ENCODE assay signal across 1 cellular context in genomic region chr2:1937066-1937465, GRCh38.
TF ChIP-seq lines count a peak whose summit lies in the region.

No MANE protein-coding gene starts in this region.

TF ChIP-seq in GM23338, 12 proteins besides CTCF, POLR2A, EP300 and RAD21 (continued from another document):
- TF ChIP-seq REST (IDR thresholded peaks at IDR 0.05; ENCODE audit: unreplicated experiment) = no peak
